ENCODE assay signal across 2 cellular contexts in genomic region chr13:39612023-39612637, GRCh38.
TF ChIP-seq lines count a peak whose summit lies in the region.

No MANE protein-coding gene starts in this region.

TF ChIP-seq in HEK293, 187 proteins besides CTCF, POLR2A, EP300 and RAD21:
- TF ChIP-seq, protein P1, sequence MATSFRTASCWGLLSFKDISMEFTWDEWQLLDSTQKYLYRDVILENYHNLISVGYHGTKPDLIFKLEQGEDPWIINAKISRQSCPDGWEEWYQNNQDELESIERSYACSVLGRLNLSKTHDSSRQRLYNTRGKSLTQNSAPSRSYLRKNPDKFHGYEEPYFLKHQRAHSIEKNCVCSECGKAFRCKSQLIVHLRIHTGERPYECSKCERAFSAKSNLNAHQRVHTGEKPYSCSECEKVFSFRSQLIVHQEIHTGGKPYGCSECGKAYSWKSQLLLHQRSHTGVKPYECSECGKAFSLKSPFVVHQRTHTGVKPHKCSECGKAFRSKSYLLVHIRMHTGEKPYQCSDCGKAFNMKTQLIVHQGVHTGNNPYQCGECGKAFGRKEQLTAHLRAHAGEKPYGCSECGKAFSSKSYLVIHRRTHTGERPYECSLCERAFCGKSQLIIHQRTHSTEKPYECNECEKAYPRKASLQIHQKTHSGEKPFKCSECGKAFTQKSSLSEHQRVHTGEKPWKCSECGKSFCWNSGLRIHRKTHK (tag by site-specific recombination; IDR thresholded peaks at IDR 0.05), result no peak
- TF ChIP-seq ZNF121 (tag by site-specific recombination; IDR thresholded peaks at IDR 0.05), result no peak
- no peak for TF ChIP-seq ZNF157 (tag by site-specific recombination; IDR thresholded peaks at IDR 0.05)
- no peak for TF ChIP-seq ZNF19 (tag by site-specific recombination; IDR thresholded peaks at IDR 0.05; ENCODE audit: low read depth)
- no peak for TF ChIP-seq MZF1 (tag by site-specific recombination; IDR thresholded peaks at IDR 0.05; ENCODE audit: borderline replicate concordance)
- no peak for TF ChIP-seq ZBTB26 (tag by site-specific recombination; optimal IDR thresholded peaks at IDR 0.05)
- TF ChIP-seq ZNF660 (tag by site-specific recombination; IDR thresholded peaks at IDR 0.05), result peak; percentile 56
- no peak for TF ChIP-seq ZFP69B (tag by site-specific recombination; IDR thresholded peaks at IDR 0.05)
- peak; percentile 60 for TF ChIP-seq ZNF654 (tag by site-specific recombination; IDR thresholded peaks at IDR 0.05; ENCODE audit: low read depth)
- no peak for TF ChIP-seq ZNF292 (tag by site-specific recombination; IDR thresholded peaks at IDR 0.05; ENCODE audit: borderline replicate concordance, low read depth)
- TF ChIP-seq ZNF626 (tag by site-specific recombination; IDR thresholded peaks at IDR 0.05), result no peak
- no peak for TF ChIP-seq ZNF555 (tag by site-specific recombination; conservative IDR thresholded peaks at IDR 0.05)

TF ChIP-seq in H1, 55 proteins besides CTCF, POLR2A, EP300 and RAD21:
- TF ChIP-seq TEAD4 (IDR thresholded peaks at IDR 0.05; ENCODE audit: low read depth, low read length) (peak; percentile 98), JUND (IDR thresholded peaks at IDR 0.05; ENCODE audit: low read length) (0 out of 2 replicates have a peak, but pooled peaks have one; percentile 31), HDAC2 (IDR thresholded peaks at IDR 0.05; ENCODE audit: borderline replicate concordance in 1 of 2, low read depth in 2 of 2, low read length in 2 of 2) (no peak), NANOG (IDR thresholded peaks at IDR 0.05; ENCODE audit: insufficient read depth, low read depth, low read length, poor library complexity, severe bottlenecking) (no peak), GABPA (IDR thresholded peaks at IDR 0.05; ENCODE audit: borderline replicate concordance, insufficient read depth, low read length) (no peak), TAF7 (optimal IDR thresholded peaks at IDR 0.05; ENCODE audit: borderline replicate concordance, low read depth, low read length) (no peak), EZH2 (IDR thresholded peaks at IDR 0.05; ENCODE audit: low read depth, low read length, severe bottlenecking) (no peak)
